In the genomic region with DNA sequence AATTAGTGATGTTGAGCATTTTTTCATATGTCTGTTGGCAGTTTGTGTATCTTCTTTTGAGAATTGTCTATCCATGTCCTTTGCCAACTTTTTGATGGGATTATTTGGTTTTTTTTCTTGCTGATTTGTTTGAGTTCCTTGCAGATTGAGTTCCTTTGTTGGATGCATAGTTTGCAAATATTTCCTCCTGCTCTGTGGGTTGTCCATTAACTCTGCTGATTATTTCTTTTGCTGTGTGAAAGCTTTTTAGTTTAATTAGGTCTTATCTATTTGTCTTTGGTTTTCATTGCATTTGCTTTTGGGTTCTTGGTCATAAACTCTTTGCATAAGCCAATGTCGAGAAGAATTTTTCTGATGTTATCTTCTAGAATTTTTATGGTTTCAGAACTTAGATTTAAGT, we compare ENCODE assay signal across 24 cellular contexts.
"Had no signal": no experiment of that assay in that cellular context is flagged by ENCODE, and none has a peak within 500 bp of the region (broad histone marks: within the 10 kb centered on the region; RNA-seq: fewer than 3 reads in every experiment).

No MANE protein-coding gene starts in this region.

- H3K36me3 ChIP-seq: SJSA1 had no signal

- H3K36me3 Mint-ChIP-seq: IgD-negative memory B cell had no signal

- H3K27ac Mint-ChIP-seq: IgD-negative memory B cell had no signal

- H3K27me3 ChIP-seq: SJSA1 had no signal

- H3K27ac ChIP-seq: KMS-11, SJSA1, SK-N-MC had no signal

- H3K4me2 ChIP-seq: KMS-11 had no signal

- H3K4me3 Mint-ChIP-seq: IgD-negative memory B cell had no signal

- FAIRE-seq: HTR-8/SVneo, K562, RCC 7860 had no signal

- H3K9me3 ChIP-seq: SJSA1 had no signal

- DNase-seq: Kasumi-1, MV-4-11, NCI-H1048, NCI-H1105, NCI-H1417, NCI-H1436 treated with DMSO at 0.1 percent for 48 hours, NCI-H1694, NCI-H187 treated with DMSO at 0.1 percent for 48 hours, NCI-H2029 treated with DMSO at 0.1 percent for 48 hours, NCI-H2171, NCI-H226, NCI-H524, NCI-H526 treated with DMSO at 0.1 percent for 48 hours, NCI-H774, Right ventricle myocardium superior, RPMI8226, SIG-M5 had no signal

- ATAC-seq: K562 had no signal

- H3K27me3 Mint-ChIP-seq: IgD-negative memory B cell had no signal

- H3K4me1 Mint-ChIP-seq: IgD-negative memory B cell had no signal

- H3K4me3 ChIP-seq: K562, SJSA1, SK-N-MC had no signal
